In the genomic region with DNA sequence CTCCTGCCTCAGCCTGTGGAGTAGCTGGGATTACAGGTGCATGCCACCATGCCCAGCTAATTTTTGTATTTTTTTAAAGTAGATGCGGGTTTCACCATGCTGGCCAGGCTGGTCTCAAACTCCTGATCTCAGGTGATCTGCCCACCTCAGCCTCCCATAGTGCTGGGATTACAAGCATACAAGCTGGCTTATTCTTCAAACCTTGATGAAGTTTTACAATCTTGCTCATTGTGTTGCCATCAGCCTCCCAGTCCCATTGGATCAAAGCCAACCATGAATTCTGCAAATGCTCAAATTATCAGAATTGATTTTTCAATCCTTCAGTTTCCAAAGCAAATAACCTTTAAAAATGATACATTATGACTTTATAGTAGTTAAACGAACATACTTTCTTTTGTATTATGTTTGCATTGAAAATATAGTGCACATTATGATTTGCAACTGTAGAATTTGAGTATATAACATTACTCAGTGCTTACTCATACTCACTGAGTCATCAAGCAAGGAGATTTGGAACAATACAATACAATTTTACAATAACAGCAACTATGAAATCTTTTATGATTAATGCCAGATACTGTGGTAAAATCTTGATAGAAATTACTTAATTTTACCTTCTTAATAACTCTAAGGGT, we compare ENCODE assay signal across 1 cellular context.
TF ChIP-seq lines count a peak whose summit lies in the region.

No MANE protein-coding gene starts in this region.

TF ChIP-seq in IMR-90, 13 proteins besides CTCF, POLR2A, EP300 and RAD21 (continued from another document):
- TF ChIP-seq SMC3 (IDR thresholded peaks at IDR 0.05; ENCODE audit: low read depth, low read length) = no peak
